Comparison of ENCODE assay signal across 7 cellular contexts in genomic region chr16:22948603-22949368, GRCh38.
DNase-seq lines count a peak whose midpoint lies in the region; ATAC-seq, FAIRE-seq and TF ChIP-seq lines count a peak whose summit lies in the region.

No MANE protein-coding gene starts in this region.

- no peak overlapping the region for H3K9ac ChIP-seq in Karpas-422 (ENCODE audit: low read length)

- H3K4me3 ChIP-seq in Karpas-422 (ENCODE audit: low read length) (no peak overlapping the region), bronchial epithelial cell (ENCODE audit: low read depth, low read length) (no peak overlapping the region)

- POLR2A ChIA-PET in T-cell (lab: Charles Lee): no interaction called here

- no peaks in the 10 kb centered on the region for H4K20me1 ChIP-seq in Karpas-422 (ENCODE audit: insufficient read depth, low read depth, low read length)

- no peak overlapping the region for H3K4me2 ChIP-seq in Karpas-422 (ENCODE audit: low read depth, low read length, poor library complexity, severe bottlenecking)

- ATAC-seq in T-cell (replicated peaks in 1 of 4): no peak
- ATAC-seq in HG03139 (IDR thresholded peaks at IDR 0.05; ENCODE audit: unreplicated experiment): no peak

- H3K27me3 ChIP-seq in Karpas-422 (ENCODE audit: low read length) (no peaks in the 10 kb centered on the region), bronchial epithelial cell (ENCODE audit: control insufficient read depth, insufficient read depth, low read length) (peaks cover 5% of the 10 kb centered on the region)

- H3K27ac Mint-ChIP-seq in T-cell: no peak overlapping the region

- no peaks in the 10 kb centered on the region for H3K9me2 ChIP-seq in Karpas-422 (replicated peaks; ENCODE audit: insufficient read depth, low read length)

- CTCF ChIA-PET in T-cell (lab: Charles Lee): no interaction called here

- H3K36me3 Mint-ChIP-seq in T-cell: no peaks in the 10 kb centered on the region

- DNase-seq in GF-D8 (lab: John Stamatoyannopoulos, UW): peak; percentile 31
- peak; percentile 88 for DNase-seq in Karpas-422
- peak in 21 of 34 experiments; percentile 1 to 37 (median 10) for DNase-seq in T-cell
- DNase-seq in bronchial epithelial cell (ENCODE audit: low read depth): peak; percentile 71
- DNase-seq in kidney glomerular epithelial cell (lab: John Stamatoyannopoulos, UW): peak; percentile 22
- DNase-seq in stimulated activated CD4-positive, alpha-beta T cell treated with anti-CD3 and anti-CD28 coated beads, Interleukin-1b, Interleukin-23, amount 100 ng/mL, for 48 hours: peak; percentile 71

- no peak overlapping the region for H2AFZ ChIP-seq in Karpas-422 (ENCODE audit: low read length)

- H3K9me3 ChIP-seq in Karpas-422 (ENCODE audit: low read length): no peaks in the 10 kb centered on the region

- no peak for FAIRE-seq in bronchial epithelial cell (lab: Jason Lieb, UNC)

- no peaks in the 10 kb centered on the region for H3K79me2 ChIP-seq in Karpas-422 (ENCODE audit: low read length)

- peak overlapping the region in 1 of 3 donors; percentile 22 for H3K4me3 Mint-ChIP-seq in T-cell

- H3K9me3 Mint-ChIP-seq in T-cell: no peaks in the 10 kb centered on the region

- H3K4me1 Mint-ChIP-seq in T-cell: peaks cover 6 to 8% (median 6%) of the 10 kb centered on the region in 3 donors

- H3K4me1 ChIP-seq in Karpas-422 (ENCODE audit: low read length): no peaks in the 10 kb centered on the region

- H3K27ac ChIP-seq in Karpas-422 (ENCODE audit: low read length): no peak overlapping the region

- H3K36me3 ChIP-seq in Karpas-422 (ENCODE audit: insufficient read depth, low read length) (no peaks in the 10 kb centered on the region), bronchial epithelial cell (ENCODE audit: control insufficient read depth, insufficient read depth, low read length) (no peaks in the 10 kb centered on the region)

- H3K27me3 Mint-ChIP-seq in T-cell: peaks cover 43 to 50% of the 10 kb centered on the region in 2 donors

- TF ChIP-seq CTCF in bronchial epithelial cell (IDR thresholded peaks at IDR 0.05; ENCODE audit: insufficient read depth, low read length, severe bottlenecking): peak; percentile 94

Comparison
In these comparisons a context has a peak if more than half of its experiments do, and no peak if none do; other contexts are left out.
1. DNase-seq: peak in every context shown above with its lines; median percentile 88 in Karpas-422; 71 in bronchial epithelial cell; 71 in stimulated activated CD4-positive, alpha-beta T cell treated with anti-CD3 and anti-CD28 coated beads, Interleukin-1b, Interleukin-23, amount 100 ng/mL, for 48 hours; 31 in GF-D8; 22 in kidney glomerular epithelial cell; 10 in T-cell.